ENCODE assay signal across 1 cellular context in the genomic region with DNA sequence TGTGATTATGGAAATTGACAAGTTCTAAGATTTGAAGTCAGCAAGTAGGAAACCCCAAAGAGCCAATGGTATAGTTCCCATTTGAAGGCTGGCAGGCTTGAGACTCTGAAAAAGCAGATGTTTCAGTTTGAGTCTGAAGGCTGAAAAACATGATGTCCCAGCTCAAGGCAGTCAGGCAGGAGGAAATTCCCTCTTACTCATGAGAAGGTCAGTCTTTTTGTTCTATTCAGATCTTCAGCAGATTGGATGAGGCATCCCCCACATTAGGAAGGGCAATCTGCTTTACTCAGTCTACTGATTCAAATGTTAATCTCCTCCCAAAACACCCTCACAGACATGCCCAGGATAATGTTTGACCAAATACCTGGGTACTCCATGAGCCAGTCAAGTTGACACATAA.
A peak's percentile ranks its signal among the peaks of the same experiment; 100 is the strongest.
TF ChIP-seq lines count a peak whose summit lies in the region.

No MANE protein-coding gene starts in this region.

TF ChIP-seq in GM12878, 131 proteins besides CTCF, POLR2A, EP300 and RAD21 (continued from another document):
- peak in 1 of 2 experiments; percentile 23; a peak in 1 of 4 replicates for TF ChIP-seq ETV6 (conservative IDR thresholded peaks at IDR 0.05 in 1 of 2, IDR thresholded peaks at IDR 0.05 in 1 of 2; ENCODE audit: borderline replicate concordance in 1 of 2, low read depth in 1 of 2)
- TF ChIP-seq, protein P1, sequence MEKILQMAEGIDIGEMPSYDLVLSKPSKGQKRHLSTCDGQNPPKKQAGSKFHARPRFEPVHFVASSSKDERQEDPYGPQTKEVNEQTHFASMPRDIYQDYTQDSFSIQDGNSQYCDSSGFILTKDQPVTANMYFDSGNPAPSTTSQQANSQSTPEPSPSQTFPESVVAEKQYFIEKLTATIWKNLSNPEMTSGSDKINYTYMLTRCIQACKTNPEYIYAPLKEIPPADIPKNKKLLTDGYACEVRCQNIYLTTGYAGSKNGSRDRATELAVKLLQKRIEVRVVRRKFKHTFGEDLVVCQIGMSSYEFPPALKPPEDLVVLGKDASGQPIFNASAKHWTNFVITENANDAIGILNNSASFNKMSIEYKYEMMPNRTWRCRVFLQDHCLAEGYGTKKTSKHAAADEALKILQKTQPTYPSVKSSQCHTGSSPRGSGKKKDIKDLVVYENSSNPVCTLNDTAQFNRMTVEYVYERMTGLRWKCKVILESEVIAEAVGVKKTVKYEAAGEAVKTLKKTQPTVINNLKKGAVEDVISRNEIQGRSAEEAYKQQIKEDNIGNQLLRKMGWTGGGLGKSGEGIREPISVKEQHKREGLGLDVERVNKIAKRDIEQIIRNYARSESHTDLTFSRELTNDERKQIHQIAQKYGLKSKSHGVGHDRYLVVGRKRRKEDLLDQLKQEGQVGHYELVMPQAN (conservative IDR thresholded peaks at IDR 0.05): no peak
